ENCODE assay signal across 9 cellular contexts in the genomic region with DNA sequence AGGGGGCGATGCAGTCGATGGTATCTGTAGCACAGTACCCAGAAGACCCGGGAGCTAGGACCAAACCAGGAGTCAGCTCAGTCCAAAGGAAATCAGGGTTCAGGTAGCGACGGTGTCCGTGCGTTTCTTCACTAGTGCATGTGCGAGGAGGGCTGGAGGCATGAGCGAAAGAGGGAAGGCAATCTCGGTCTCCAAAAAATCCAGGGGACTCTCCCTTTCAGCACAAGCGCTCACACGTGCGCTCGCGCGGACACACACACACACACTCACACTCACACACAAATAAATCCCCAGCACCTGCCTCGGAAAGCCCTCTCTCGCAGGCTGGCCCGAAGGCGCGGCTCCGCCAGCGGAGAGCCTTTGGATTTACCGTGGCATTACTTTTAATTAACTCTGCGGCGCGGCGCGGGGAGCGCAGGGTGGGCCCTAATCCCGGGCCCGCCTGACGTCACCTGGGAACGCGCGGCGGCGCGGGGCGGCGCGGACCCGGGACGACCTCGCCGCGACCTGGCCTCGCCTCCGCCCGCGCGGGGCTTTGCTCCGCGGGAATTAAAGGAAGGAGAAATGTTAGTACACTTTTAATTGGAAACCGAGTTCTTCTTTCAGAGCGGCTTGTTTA.
DNase-seq lines count a peak whose midpoint lies in the region; ATAC-seq and TF ChIP-seq lines count a peak whose summit lies in the region.
"Had no signal": no experiment of that assay in that cellular context is flagged by ENCODE, and none has a peak within 500 bp of the region (broad histone marks: within the 10 kb centered on the region; RNA-seq: fewer than 3 reads in every experiment).

No MANE protein-coding gene starts in this region.

- H3K4me3 ChIP-seq in left lung, result peak overlapping the region in 1 of 2 donors; percentile 20
- peak overlapping the region; percentile 5 for H3K4me3 ChIP-seq in thymus (ENCODE audit: low read length)

- H3K4me1 ChIP-seq in left lung, result no peaks in the 10 kb centered on the region
- no peaks in the 10 kb centered on the region for H3K4me1 ChIP-seq in thymus (ENCODE audit: control insufficient read depth, insufficient read depth, low read length)

- H3K36me3 ChIP-seq in left lung (no peaks in the 10 kb centered on the region), thymus (ENCODE audit: control insufficient read depth, insufficient read depth) (no peaks in the 10 kb centered on the region)

- no peak for TF ChIP-seq CTCF in left lung (IDR thresholded peaks at IDR 0.05)

- peak; percentile 65 for DNase-seq in NCI-H1694 (lab: John Stamatoyannopoulos, UW)
- DNase-seq in astrocyte of the hippocampus (ENCODE audit: low read depth, low spot score), result peak; percentile 13
- peak in 1 of 2 donors; percentile 77 for DNase-seq in left lung
- DNase-seq in SKM-1 (lab: John Stamatoyannopoulos, UW; ENCODE audit: unreplicated experiment), result no peak
- DNase-seq in effector CD4-positive, alpha-beta T cell, result no peak

- H3K27ac ChIP-seq in left lung (no peak overlapping the region), thymus (ENCODE audit: low read depth) (no peak overlapping the region)
- H3K27ac ChIP-seq: HL-60 had no signal

- ATAC-seq in left lung (peak; percentile 58), GM19035 (IDR thresholded peaks at IDR 0.05; ENCODE audit: unreplicated experiment) (no peak), GM19395 (IDR thresholded peaks at IDR 0.05; ENCODE audit: unreplicated experiment) (no peak)

- WGBS in thymus, result 5% methylated on average over 56 of the region's 56 CpGs

- intact Hi-C loops in left lung (cut with DNase I), result no loop called here

- H3K9me3 ChIP-seq in left lung, result no peaks in the 10 kb centered on the region
- no peaks in the 10 kb centered on the region for H3K9me3 ChIP-seq in thymus (ENCODE audit: control insufficient read depth)

- H3K27me3 ChIP-seq in left lung (peaks cover 36 to 70% of the 10 kb centered on the region in 2 donors), thymus (ENCODE audit: control insufficient read depth, insufficient read depth) (peaks cover 27% of the 10 kb centered on the region)

Comparison
In these comparisons a context has a peak if more than half of its experiments do, and no peak if none do; other contexts are left out.
1. DNase-seq: peak in NCI-H1694 (single experiment) and astrocyte of the hippocampus (single experiment); none in SKM-1 (single experiment) and effector CD4-positive, alpha-beta T cell (single experiment).